Comparison of ENCODE assay signal across 1 cellular context in the genomic region with DNA sequence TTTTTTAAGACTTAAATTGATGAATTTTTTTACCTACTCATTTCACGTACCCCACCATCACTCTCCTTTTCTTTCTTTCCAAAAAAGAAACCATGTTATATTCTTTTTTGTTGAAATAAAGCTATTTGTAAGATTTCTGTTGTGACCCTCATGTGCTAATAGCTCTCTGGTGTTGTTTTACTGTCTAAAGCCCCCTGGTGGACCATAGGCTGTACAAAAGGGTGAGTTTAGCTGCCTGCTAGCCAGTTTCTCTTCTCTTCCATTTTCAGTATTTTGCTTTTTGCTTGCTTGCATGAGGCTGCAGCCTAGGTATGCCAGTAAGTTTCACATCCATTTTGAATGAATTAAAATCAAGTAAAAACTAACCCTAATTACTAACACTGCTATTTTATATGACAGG.
TF ChIP-seq lines count a peak whose summit lies in the region.

No MANE protein-coding gene starts in this region.

TF ChIP-seq in H1, 55 proteins besides CTCF, POLR2A, EP300 and RAD21:
- TF ChIP-seq SUZ12 (IDR thresholded peaks at IDR 0.05; ENCODE audit: low read length), result no peak
- TF ChIP-seq CEBPB (IDR thresholded peaks at IDR 0.05; ENCODE audit: low read depth, low read length), result no peak
- TF ChIP-seq TCF12 (IDR thresholded peaks at IDR 0.05; ENCODE audit: low read depth, low read length), result no peak
- no peak for TF ChIP-seq MAFK (IDR thresholded peaks at IDR 0.05; ENCODE audit: low read depth, low read length)
- TF ChIP-seq HDAC2 (IDR thresholded peaks at IDR 0.05; ENCODE audit: borderline replicate concordance in 1 of 2, low read depth in 2 of 2, low read length in 2 of 2), result no peak
- TF ChIP-seq CREB1 (IDR thresholded peaks at IDR 0.05), result no peak
- no peak for TF ChIP-seq GABPA (IDR thresholded peaks at IDR 0.05; ENCODE audit: borderline replicate concordance, insufficient read depth, low read length)
- TF ChIP-seq RBBP5 (IDR thresholded peaks at IDR 0.05; ENCODE audit: borderline replicate concordance, low read depth, low read length), result no peak
- TF ChIP-seq CBX5 (IDR thresholded peaks at IDR 0.05; ENCODE audit: low read depth, low read length), result no peak
- TF ChIP-seq RXRA (IDR thresholded peaks at IDR 0.05; ENCODE audit: insufficient read depth, low read depth, low read length), result no peak
- TF ChIP-seq SP4 (IDR thresholded peaks at IDR 0.05; ENCODE audit: low read length), result no peak
- TF ChIP-seq BACH1 (IDR thresholded peaks at IDR 0.05; ENCODE audit: low read length), result no peak
- TF ChIP-seq, protein P1, sequence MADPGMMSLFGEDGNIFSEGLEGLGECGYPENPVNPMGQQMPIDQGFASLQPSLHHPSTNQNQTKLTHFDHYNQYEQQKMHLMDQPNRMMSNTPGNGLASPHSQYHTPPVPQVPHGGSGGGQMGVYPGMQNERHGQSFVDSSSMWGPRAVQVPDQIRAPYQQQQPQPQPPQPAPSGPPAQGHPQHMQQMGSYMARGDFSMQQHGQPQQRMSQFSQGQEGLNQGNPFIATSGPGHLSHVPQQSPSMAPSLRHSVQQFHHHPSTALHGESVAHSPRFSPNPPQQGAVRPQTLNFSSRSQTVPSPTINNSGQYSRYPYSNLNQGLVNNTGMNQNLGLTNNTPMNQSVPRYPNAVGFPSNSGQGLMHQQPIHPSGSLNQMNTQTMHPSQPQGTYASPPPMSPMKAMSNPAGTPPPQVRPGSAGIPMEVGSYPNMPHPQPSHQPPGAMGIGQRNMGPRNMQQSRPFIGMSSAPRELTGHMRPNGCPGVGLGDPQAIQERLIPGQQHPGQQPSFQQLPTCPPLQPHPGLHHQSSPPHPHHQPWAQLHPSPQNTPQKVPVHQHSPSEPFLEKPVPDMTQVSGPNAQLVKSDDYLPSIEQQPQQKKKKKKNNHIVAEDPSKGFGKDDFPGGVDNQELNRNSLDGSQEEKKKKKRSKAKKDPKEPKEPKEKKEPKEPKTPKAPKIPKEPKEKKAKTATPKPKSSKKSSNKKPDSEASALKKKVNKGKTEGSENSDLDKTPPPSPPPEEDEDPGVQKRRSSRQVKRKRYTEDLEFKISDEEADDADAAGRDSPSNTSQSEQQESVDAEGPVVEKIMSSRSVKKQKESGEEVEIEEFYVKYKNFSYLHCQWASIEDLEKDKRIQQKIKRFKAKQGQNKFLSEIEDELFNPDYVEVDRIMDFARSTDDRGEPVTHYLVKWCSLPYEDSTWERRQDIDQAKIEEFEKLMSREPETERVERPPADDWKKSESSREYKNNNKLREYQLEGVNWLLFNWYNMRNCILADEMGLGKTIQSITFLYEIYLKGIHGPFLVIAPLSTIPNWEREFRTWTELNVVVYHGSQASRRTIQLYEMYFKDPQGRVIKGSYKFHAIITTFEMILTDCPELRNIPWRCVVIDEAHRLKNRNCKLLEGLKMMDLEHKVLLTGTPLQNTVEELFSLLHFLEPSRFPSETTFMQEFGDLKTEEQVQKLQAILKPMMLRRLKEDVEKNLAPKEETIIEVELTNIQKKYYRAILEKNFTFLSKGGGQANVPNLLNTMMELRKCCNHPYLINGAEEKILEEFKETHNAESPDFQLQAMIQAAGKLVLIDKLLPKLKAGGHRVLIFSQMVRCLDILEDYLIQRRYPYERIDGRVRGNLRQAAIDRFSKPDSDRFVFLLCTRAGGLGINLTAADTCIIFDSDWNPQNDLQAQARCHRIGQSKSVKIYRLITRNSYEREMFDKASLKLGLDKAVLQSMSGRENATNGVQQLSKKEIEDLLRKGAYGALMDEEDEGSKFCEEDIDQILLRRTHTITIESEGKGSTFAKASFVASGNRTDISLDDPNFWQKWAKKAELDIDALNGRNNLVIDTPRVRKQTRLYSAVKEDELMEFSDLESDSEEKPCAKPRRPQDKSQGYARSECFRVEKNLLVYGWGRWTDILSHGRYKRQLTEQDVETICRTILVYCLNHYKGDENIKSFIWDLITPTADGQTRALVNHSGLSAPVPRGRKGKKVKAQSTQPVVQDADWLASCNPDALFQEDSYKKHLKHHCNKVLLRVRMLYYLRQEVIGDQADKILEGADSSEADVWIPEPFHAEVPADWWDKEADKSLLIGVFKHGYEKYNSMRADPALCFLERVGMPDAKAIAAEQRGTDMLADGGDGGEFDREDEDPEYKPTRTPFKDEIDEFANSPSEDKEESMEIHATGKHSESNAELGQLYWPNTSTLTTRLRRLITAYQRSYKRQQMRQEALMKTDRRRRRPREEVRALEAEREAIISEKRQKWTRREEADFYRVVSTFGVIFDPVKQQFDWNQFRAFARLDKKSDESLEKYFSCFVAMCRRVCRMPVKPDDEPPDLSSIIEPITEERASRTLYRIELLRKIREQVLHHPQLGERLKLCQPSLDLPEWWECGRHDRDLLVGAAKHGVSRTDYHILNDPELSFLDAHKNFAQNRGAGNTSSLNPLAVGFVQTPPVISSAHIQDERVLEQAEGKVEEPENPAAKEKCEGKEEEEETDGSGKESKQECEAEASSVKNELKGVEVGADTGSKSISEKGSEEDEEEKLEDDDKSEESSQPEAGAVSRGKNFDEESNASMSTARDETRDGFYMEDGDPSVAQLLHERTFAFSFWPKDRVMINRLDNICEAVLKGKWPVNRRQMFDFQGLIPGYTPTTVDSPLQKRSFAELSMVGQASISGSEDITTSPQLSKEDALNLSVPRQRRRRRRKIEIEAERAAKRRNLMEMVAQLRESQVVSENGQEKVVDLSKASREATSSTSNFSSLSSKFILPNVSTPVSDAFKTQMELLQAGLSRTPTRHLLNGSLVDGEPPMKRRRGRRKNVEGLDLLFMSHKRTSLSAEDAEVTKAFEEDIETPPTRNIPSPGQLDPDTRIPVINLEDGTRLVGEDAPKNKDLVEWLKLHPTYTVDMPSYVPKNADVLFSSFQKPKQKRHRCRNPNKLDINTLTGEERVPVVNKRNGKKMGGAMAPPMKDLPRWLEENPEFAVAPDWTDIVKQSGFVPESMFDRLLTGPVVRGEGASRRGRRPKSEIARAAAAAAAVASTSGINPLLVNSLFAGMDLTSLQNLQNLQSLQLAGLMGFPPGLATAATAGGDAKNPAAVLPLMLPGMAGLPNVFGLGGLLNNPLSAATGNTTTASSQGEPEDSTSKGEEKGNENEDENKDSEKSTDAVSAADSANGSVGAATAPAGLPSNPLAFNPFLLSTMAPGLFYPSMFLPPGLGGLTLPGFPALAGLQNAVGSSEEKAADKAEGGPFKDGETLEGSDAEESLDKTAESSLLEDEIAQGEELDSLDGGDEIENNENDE (IDR thresholded peaks at IDR 0.05; ENCODE audit: insufficient replicate concordance, low read length), result no peak
- TF ChIP-seq KDM4A (IDR thresholded peaks at IDR 0.05; ENCODE audit: low read depth, low read length, severe bottlenecking), result no peak
- TF ChIP-seq, protein P2, sequence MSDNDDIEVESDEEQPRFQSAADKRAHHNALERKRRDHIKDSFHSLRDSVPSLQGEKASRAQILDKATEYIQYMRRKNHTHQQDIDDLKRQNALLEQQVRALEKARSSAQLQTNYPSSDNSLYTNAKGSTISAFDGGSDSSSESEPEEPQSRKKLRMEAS (IDR thresholded peaks at IDR 0.05), result no peak
- TF ChIP-seq YY1 (IDR thresholded peaks at IDR 0.05; ENCODE audit: low read depth, low read length), result no peak
